In the genomic region with DNA sequence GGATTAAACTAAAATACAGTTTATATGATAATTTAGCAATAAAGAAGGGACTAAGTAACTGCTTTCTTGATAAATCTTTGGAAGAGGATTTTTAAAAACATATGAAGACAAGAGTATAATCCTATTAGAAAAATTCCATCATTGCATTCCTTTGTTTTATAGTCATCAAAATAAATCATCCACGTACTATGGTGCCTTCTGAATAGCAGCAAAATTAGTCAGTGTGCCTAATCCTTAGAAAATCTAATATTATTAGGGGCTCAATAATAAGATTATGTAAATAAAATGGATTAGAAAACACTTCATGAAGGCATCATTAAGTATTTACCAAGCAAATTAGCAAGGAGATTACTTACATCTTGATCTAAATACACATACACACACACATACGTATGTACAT, we compare ENCODE assay signal across 21 cellular contexts.
A peak's percentile ranks its signal among the peaks of the same experiment; 100 is the strongest.
DNase-seq lines count a peak whose midpoint lies in the region; ATAC-seq, FAIRE-seq and TF ChIP-seq lines count a peak whose summit lies in the region.
"Had no signal": no experiment of that assay in that cellular context is flagged by ENCODE, and none has a peak within 500 bp of the region (broad histone marks: within the 10 kb centered on the region; RNA-seq: fewer than 3 reads in every experiment).

No MANE protein-coding gene starts in this region.

- H4K8ac ChIP-seq in IMR-90 (ENCODE audit: low read depth in 2 of 2, low read length in 2 of 2): no peak overlapping the region

- no peak overlapping the region for H4K5ac ChIP-seq in IMR-90 (ENCODE audit: low read depth, low read length)

- H3K4me3 ChIP-seq in A673 (ENCODE audit: low read depth, low read length, poor library complexity, severe bottlenecking) (no peak overlapping the region), IMR-90 (ENCODE audit: insufficient read depth, low read depth, low read length) (no peak overlapping the region), astrocyte (ENCODE audit: insufficient read depth, low read depth, low read length) (no peak overlapping the region), fibroblast of the aortic adventitia (ENCODE audit: low read depth, low read length) (no peak overlapping the region)
- H3K4me3 ChIP-seq: BLaER1, SK-N-MC had no signal

- H2AK9ac ChIP-seq in IMR-90 (replicated peaks; ENCODE audit: low read depth, low read length, poor library complexity): no peak overlapping the region

- intact Hi-C loops in A673 (cut with micrococcal nuclease; ENCODE audit: unreplicated experiment): no loop called here
- intact Hi-C loops in IMR-90 (cut with micrococcal nuclease): no loop called here

- H3K36me3 Mint-ChIP-seq in astrocyte (ENCODE audit: low read depth, unreplicated experiment): no peaks in the 10 kb centered on the region
- H3K36me3 Mint-ChIP-seq: CD8-positive, alpha-beta T cell had no signal

- no peak overlapping the region for H3K18ac ChIP-seq in IMR-90 (ENCODE audit: low read depth, low read length)

- TF ChIP-seq CTCF in A673 (conservative IDR thresholded peaks at IDR 0.05; ENCODE audit: low read depth, low read length) (no peak), IMR-90 (conservative IDR thresholded peaks at IDR 0.05; ENCODE audit: low read depth, low read length) (no peak), astrocyte (IDR thresholded peaks at IDR 0.05; ENCODE audit: insufficient read depth, low read depth, low read length) (no peak), fibroblast of the aortic adventitia (IDR thresholded peaks at IDR 0.05; ENCODE audit: insufficient read depth, low read length) (no peak)

- H3K27me3 Mint-ChIP-seq in astrocyte (ENCODE audit: low read depth, unreplicated experiment): no peaks in the 10 kb centered on the region

- H2BK20ac ChIP-seq in IMR-90 (ENCODE audit: low read depth, low read length): no peak overlapping the region

- H2BK5ac ChIP-seq in IMR-90 (ENCODE audit: low read depth, low read length, poor library complexity, severe bottlenecking): no peak overlapping the region

- no peak overlapping the region for H2BK120ac ChIP-seq in IMR-90 (ENCODE audit: low read depth, low read length)

- no peak overlapping the region for H2BK15ac ChIP-seq in IMR-90 (ENCODE audit: low read depth, low read length)

- no peak overlapping the region for H3K4ac ChIP-seq in IMR-90 (ENCODE audit: low read depth, low read length)

- no peaks in the 10 kb centered on the region for H3K36me3 ChIP-seq in A673 (ENCODE audit: insufficient read depth, low read length, poor library complexity, severe bottlenecking)
- no peaks in the 10 kb centered on the region for H3K36me3 ChIP-seq in IMR-90 (ENCODE audit: control insufficient read depth, insufficient read depth, low read length)
- H3K36me3 ChIP-seq in astrocyte (ENCODE audit: insufficient read depth, low read length): no peaks in the 10 kb centered on the region
- H3K36me3 ChIP-seq: BLaER1 had no signal

- H3K23ac ChIP-seq in IMR-90 (ENCODE audit: low read depth, low read length): no peak overlapping the region

- H3K4me3 Mint-ChIP-seq in astrocyte (ENCODE audit: unreplicated experiment): no peak overlapping the region
- H3K4me3 Mint-ChIP-seq: CD8-positive, alpha-beta T cell had no signal

- no peaks in the 10 kb centered on the region for H3K79me2 ChIP-seq in astrocyte (ENCODE audit: insufficient read depth, low read length)

- BruUV-seq in A673 (replicated peaks; lab: Mats Ljungman, UMichigan): no TSS peak
- BruUV-seq in IMR-90 (replicated peaks; lab: Mats Ljungman, UMichigan): no TSS peak

- H4K20me1 ChIP-seq in IMR-90 (ENCODE audit: insufficient read depth, low read length) (no peaks in the 10 kb centered on the region), astrocyte (ENCODE audit: insufficient read depth, low read length) (no peaks in the 10 kb centered on the region)
- H4K20me1 ChIP-seq: BLaER1 had no signal

- no peaks in the 10 kb centered on the region for H3K9me1 ChIP-seq in IMR-90 (ENCODE audit: insufficient read depth, low read length)

- in situ Hi-C loops in IMR-90 (cut with MboI; ENCODE audit: low sequenced_read_pairs): no loop called here

- H3K9ac ChIP-seq in IMR-90 (ENCODE audit: low read depth, low read length) (no peak overlapping the region), astrocyte (ENCODE audit: low read length) (no peak overlapping the region)
- H3K9ac ChIP-seq: BLaER1 had no signal

- no peak overlapping the region for H3K14ac ChIP-seq in IMR-90 (replicated peaks; ENCODE audit: low read depth, low read length)

- H3K4me1 ChIP-seq in A673 (ENCODE audit: insufficient read depth, low read length, poor library complexity, severe bottlenecking): peaks cover 17% of the 10 kb centered on the region
- H3K4me1 ChIP-seq in IMR-90 (ENCODE audit: control insufficient read depth, insufficient read depth, low read length): no peaks in the 10 kb centered on the region
- peaks cover 3% of the 10 kb centered on the region for H3K4me1 ChIP-seq in astrocyte (ENCODE audit: insufficient read depth, low read length)
- H3K4me1 ChIP-seq: BLaER1 had no signal

- no peak overlapping the region for H4K91ac ChIP-seq in IMR-90 (ENCODE audit: insufficient read depth, low read depth, low read length)

- dilution Hi-C loops in IMR-90 (cut with HindIII; ENCODE audit: low sequenced_read_pairs, unreplicated experiment): no loop called here

- WGBS in IMR-90 (ENCODE audit: extremely low coverage in 2 of 2, insufficient read length in 1 of 2), 2 experiments: no CpG with 5 or more reads among the region's 2 CpGs

- TF ChIP-seq RAD21 in IMR-90 (IDR thresholded peaks at IDR 0.05; ENCODE audit: low read length): no peak

- no peaks in the 10 kb centered on the region for H3K4me1 Mint-ChIP-seq in astrocyte (ENCODE audit: low read depth, unreplicated experiment)

- peak; percentile 33 for DNase-seq in A673 (ENCODE audit: low spot score)
- DNase-seq in IMR-90: peak; percentile 49
- peak; percentile 26 for DNase-seq in astrocyte (ENCODE audit: low read depth)
- DNase-seq in fibroblast of the aortic adventitia (ENCODE audit: low read depth): peak; percentile 25
- no peak for DNase-seq in NCI-H2107 treated with DMSO at 0.1 percent for 48 hours (lab: John Stamatoyannopoulos, UW; ENCODE audit: unreplicated experiment)
- no peak for DNase-seq in substantia nigra (lab: John Stamatoyannopoulos, UW)
- DNase-seq in NCI-H146 (lab: John Stamatoyannopoulos, UW): no peak
- DNase-seq: 8988T; CD8-positive, alpha-beta T cell; DMS79 treated with DMSO at 0.1 percent for 48 hours; GF-D8; GOT3; NCI-H187 treated with DMSO at 0.1 percent for 48 hours; NCI-H2171 treated with DMSO at 0.1 percent for 48 hours; NCI-H510A; NCI-H774 had no signal

- no peak for FAIRE-seq in astrocyte (lab: Jason Lieb, UNC)

- peak overlapping the region; percentile 39 for H3K27ac ChIP-seq in A673 (ENCODE audit: low read depth, low read length, poor library complexity, severe bottlenecking)
- no peak overlapping the region for H3K27ac ChIP-seq in IMR-90 (ENCODE audit: insufficient read depth, low read length)
- peak overlapping the region; percentile 23 for H3K27ac ChIP-seq in astrocyte (ENCODE audit: low read depth, low read length)
- H3K27ac ChIP-seq in substantia nigra (ENCODE audit: low read depth, low read length, poor library complexity, severe bottlenecking): no peak overlapping the region
- H3K27ac ChIP-seq: BLaER1, SK-N-MC had no signal

- no peak overlapping the region for H3K27ac Mint-ChIP-seq in astrocyte (ENCODE audit: unreplicated experiment)
- H3K27ac Mint-ChIP-seq: CD8-positive, alpha-beta T cell had no signal

- H3K9me3 ChIP-seq in A673 (ENCODE audit: low read depth, low read length, poor library complexity, severe bottlenecking) (no peaks in the 10 kb centered on the region), IMR-90 (ENCODE audit: control insufficient read depth, insufficient read depth, low read length) (no peaks in the 10 kb centered on the region), astrocyte (ENCODE audit: insufficient read depth, low read depth, low read length) (no peaks in the 10 kb centered on the region)
- H3K9me3 ChIP-seq: BLaER1 had no signal

- no peak for TF ChIP-seq POLR2A in IMR-90 (IDR thresholded peaks at IDR 0.05; ENCODE audit: low read depth, low read length)

- ATAC-seq in IMR-90 (ENCODE audit: low read depth) (peak; percentile 77), HG02763 (IDR thresholded peaks at IDR 0.05; ENCODE audit: unreplicated experiment) (no peak)
- ATAC-seq: CD8-positive, alpha-beta T cell; Panc1; Right ventricle myocardium inferior had no signal

- H2AFZ ChIP-seq in IMR-90 (replicated peaks; ENCODE audit: low read length, poor library complexity) (no peak overlapping the region), astrocyte (ENCODE audit: low read depth, low read length) (no peak overlapping the region)

- H3K4me2 ChIP-seq in IMR-90 (ENCODE audit: low read depth, low read length) (no peak overlapping the region), astrocyte (ENCODE audit: low read length) (peak overlapping the region; percentile 12)
- H3K4me2 ChIP-seq: BLaER1 had no signal

- CTCF ChIA-PET in A673 (lab: Charles Lee): no interaction called here
- CTCF ChIA-PET in IMR-90 (lab: Yijun Ruan, JAX): no interaction called here

- no peaks in the 10 kb centered on the region for H3K9me3 Mint-ChIP-seq in astrocyte (ENCODE audit: unreplicated experiment)

- no peaks in the 10 kb centered on the region for H3K79me1 ChIP-seq in IMR-90 (ENCODE audit: low read depth in 1 of 2, low read length in 2 of 2)

- H3K56ac ChIP-seq in IMR-90 (ENCODE audit: extremely low read depth, insufficient read depth, low read length): no peak overlapping the region

- POLR2A ChIA-PET in A673 (lab: Charles Lee; ENCODE audit: low non-redundant PET) (no interaction called here), IMR-90 (lab: Charles Lee; ENCODE audit: unreplicated experiment) (no interaction called here)

- H3K27me3 ChIP-seq in A673 (replicated peaks; ENCODE audit: insufficient read depth, low read depth, low read length, poor library complexity) (no peaks in the 10 kb centered on the region), IMR-90 (ENCODE audit: control insufficient read depth, insufficient read depth, low read length) (no peaks in the 10 kb centered on the region), astrocyte (ENCODE audit: insufficient read depth, low read length) (no peaks in the 10 kb centered on the region)
- H3K27me3 ChIP-seq: BLaER1 had no signal

- H2AK5ac ChIP-seq in IMR-90 (ENCODE audit: low read depth, low read length): no peak overlapping the region

TF ChIP-seq in IMR-90, 13 proteins besides CTCF, POLR2A, EP300 and RAD21 (continues in another document):
- TF ChIP-seq, protein P1, sequence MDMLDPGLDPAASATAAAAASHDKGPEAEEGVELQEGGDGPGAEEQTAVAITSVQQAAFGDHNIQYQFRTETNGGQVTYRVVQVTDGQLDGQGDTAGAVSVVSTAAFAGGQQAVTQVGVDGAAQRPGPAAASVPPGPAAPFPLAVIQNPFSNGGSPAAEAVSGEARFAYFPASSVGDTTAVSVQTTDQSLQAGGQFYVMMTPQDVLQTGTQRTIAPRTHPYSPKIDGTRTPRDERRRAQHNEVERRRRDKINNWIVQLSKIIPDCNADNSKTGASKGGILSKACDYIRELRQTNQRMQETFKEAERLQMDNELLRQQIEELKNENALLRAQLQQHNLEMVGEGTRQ (IDR thresholded peaks at IDR 0.05; ENCODE audit: low read depth, low read length): no peak
- TF ChIP-seq CHD1 (IDR thresholded peaks at IDR 0.05; ENCODE audit: low read depth, low read length): no peak
- no peak for TF ChIP-seq MAZ (IDR thresholded peaks at IDR 0.05; ENCODE audit: borderline replicate concordance, low read depth, low read length)
- TF ChIP-seq RFX5 (IDR thresholded peaks at IDR 0.05; ENCODE audit: low read depth, low read length): no peak
- TF ChIP-seq MAFK (IDR thresholded peaks at IDR 0.05; ENCODE audit: low read depth, low read length): no peak

Comparison
In these comparisons a context has a peak if more than half of its experiments do, and no peak if none do; other contexts are left out.
1. DNase-seq: peak in A673 (single experiment), IMR-90 (single experiment), astrocyte (single experiment) and fibroblast of the aortic adventitia (single experiment); none in NCI-H2107 treated with DMSO at 0.1 percent for 48 hours (single experiment), substantia nigra (0 of 49) and NCI-H146 (single experiment).
2. H3K27ac ChIP-seq: peak in A673 (single experiment) and astrocyte (single experiment); none in IMR-90 (single experiment) and substantia nigra (single experiment).